ENCODE assay signal across 1 cellular context in the genomic region with DNA sequence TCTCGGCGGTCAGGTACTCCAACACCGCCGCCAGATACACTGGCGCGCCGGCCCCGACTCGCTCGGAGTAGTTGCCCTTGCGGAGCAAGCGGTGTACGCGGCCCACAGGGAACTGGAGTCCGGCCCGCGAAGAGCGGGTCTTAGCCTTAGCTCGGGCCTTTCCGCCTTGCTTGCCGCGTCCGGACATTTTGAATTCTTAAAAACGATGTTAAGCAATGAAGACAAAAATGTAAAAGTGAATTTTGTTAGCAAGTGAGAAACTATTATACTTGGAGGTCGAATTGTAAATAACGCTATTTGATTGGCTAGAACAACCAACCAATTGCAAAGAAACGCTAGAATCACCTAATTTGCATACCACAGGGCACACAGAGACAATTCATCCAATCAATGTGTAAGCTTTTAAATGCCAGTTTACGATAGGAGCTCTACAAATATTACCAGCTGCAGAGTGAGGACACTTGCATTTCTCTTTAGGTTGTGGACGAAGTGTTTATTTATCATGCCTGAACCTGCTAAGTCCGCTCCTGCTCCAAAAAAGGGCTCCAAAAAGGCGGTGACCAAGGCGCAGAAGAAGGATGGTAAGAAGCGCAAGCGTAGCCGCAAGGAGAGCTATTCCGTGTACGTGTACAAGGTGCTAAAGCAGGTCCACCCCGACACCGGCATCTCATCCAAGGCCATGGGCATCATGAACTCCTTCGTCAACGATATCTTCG.
A peak's percentile ranks its signal among the peaks of the same experiment; 100 is the strongest.
TF ChIP-seq lines count a peak whose summit lies in the region.

No MANE protein-coding gene starts in this region.

TF ChIP-seq in GM12878, 131 proteins besides CTCF, POLR2A, EP300 and RAD21 (continued from another document):
- TF ChIP-seq SKIL (IDR thresholded peaks at IDR 0.05; ENCODE audit: low read depth, poor library complexity, severe bottlenecking) (peak; percentile 72), ETV6 (conservative IDR thresholded peaks at IDR 0.05 in 1 of 2, IDR thresholded peaks at IDR 0.05 in 1 of 2; ENCODE audit: borderline replicate concordance in 1 of 2, low read depth in 1 of 2) (no peak), BHLHE40 (IDR thresholded peaks at IDR 0.05; ENCODE audit: borderline replicate concordance in 1 of 2, low read depth in 2 of 2, low read length in 1 of 2) (no peak), SMAD5 (IDR thresholded peaks at IDR 0.05; ENCODE audit: low read depth) (peak; percentile 97), GATAD2B (conservative IDR thresholded peaks at IDR 0.05; ENCODE audit: low read depth) (no peak), TBL1XR1 (IDR thresholded peaks at IDR 0.05; ENCODE audit: low read depth, low read length) (no peak), CREM (IDR thresholded peaks at IDR 0.05; ENCODE audit: low read depth) (peak; percentile 59), SIN3A (IDR thresholded peaks at IDR 0.05; ENCODE audit: low read depth, low read length) (no peak; the same call in 1 of the 2 replicates), CBX5 (IDR thresholded peaks at IDR 0.05; ENCODE audit: low read depth) (peak; percentile 18; the same call in 1 of the 2 replicates), HDAC6 (IDR thresholded peaks at IDR 0.05; ENCODE audit: unreplicated experiment) (no peak), FOS (IDR thresholded peaks at IDR 0.05; ENCODE audit: borderline replicate concordance, extremely low read depth, insufficient read length) (peak; percentile 83), SP1 (IDR thresholded peaks at IDR 0.05; ENCODE audit: low read depth, low read length) (peak; percentile 89), SMAD1 (IDR thresholded peaks at IDR 0.05; ENCODE audit: low read depth, partially characterized antibody) (peak; percentile 97), SMARCA5 (IDR thresholded peaks at IDR 0.05) (0 out of 2 replicates have a peak, but pooled peaks have one; percentile 18), BCL11A (IDR thresholded peaks at IDR 0.05; ENCODE audit: low read depth, low read length) (no peak), ZNF687 (IDR thresholded peaks at IDR 0.05) (peak; percentile 82), ZNF217 (IDR thresholded peaks at IDR 0.05) (peak; percentile 55; the same call in 1 of the 2 replicates), NBN (IDR thresholded peaks at IDR 0.05) (peak; percentile 55), JUND (IDR thresholded peaks at IDR 0.05; ENCODE audit: low read depth, low read length) (no peak), RUNX3 (IDR thresholded peaks at IDR 0.05; ENCODE audit: low read length) (peak; percentile 79), MXI1 (IDR thresholded peaks at IDR 0.05; ENCODE audit: low read depth, low read length) (0 out of 2 replicates have a peak, but pooled peaks have one; percentile 37), HCFC1 (IDR thresholded peaks at IDR 0.05; ENCODE audit: low read length) (peak; percentile 21; the same call in 1 of the 2 replicates), BRCA1 (IDR thresholded peaks at IDR 0.05; ENCODE audit: low read depth, low read length) (no peak)
- TF ChIP-seq, protein P1, sequence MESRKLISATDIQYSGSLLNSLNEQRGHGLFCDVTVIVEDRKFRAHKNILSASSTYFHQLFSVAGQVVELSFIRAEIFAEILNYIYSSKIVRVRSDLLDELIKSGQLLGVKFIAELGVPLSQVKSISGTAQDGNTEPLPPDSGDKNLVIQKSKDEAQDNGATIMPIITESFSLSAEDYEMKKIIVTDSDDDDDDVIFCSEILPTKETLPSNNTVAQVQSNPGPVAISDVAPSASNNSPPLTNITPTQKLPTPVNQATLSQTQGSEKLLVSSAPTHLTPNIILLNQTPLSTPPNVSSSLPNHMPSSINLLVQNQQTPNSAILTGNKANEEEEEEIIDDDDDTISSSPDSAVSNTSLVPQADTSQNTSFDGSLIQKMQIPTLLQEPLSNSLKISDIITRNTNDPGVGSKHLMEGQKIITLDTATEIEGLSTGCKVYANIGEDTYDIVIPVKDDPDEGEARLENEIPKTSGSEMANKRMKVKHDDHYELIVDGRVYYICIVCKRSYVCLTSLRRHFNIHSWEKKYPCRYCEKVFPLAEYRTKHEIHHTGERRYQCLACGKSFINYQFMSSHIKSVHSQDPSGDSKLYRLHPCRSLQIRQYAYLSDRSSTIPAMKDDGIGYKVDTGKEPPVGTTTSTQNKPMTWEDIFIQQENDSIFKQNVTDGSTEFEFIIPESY (IDR thresholded peaks at IDR 0.05), result 0 out of 2 replicates have a peak, but pooled peaks have one; percentile 62
- TF ChIP-seq, protein P2, sequence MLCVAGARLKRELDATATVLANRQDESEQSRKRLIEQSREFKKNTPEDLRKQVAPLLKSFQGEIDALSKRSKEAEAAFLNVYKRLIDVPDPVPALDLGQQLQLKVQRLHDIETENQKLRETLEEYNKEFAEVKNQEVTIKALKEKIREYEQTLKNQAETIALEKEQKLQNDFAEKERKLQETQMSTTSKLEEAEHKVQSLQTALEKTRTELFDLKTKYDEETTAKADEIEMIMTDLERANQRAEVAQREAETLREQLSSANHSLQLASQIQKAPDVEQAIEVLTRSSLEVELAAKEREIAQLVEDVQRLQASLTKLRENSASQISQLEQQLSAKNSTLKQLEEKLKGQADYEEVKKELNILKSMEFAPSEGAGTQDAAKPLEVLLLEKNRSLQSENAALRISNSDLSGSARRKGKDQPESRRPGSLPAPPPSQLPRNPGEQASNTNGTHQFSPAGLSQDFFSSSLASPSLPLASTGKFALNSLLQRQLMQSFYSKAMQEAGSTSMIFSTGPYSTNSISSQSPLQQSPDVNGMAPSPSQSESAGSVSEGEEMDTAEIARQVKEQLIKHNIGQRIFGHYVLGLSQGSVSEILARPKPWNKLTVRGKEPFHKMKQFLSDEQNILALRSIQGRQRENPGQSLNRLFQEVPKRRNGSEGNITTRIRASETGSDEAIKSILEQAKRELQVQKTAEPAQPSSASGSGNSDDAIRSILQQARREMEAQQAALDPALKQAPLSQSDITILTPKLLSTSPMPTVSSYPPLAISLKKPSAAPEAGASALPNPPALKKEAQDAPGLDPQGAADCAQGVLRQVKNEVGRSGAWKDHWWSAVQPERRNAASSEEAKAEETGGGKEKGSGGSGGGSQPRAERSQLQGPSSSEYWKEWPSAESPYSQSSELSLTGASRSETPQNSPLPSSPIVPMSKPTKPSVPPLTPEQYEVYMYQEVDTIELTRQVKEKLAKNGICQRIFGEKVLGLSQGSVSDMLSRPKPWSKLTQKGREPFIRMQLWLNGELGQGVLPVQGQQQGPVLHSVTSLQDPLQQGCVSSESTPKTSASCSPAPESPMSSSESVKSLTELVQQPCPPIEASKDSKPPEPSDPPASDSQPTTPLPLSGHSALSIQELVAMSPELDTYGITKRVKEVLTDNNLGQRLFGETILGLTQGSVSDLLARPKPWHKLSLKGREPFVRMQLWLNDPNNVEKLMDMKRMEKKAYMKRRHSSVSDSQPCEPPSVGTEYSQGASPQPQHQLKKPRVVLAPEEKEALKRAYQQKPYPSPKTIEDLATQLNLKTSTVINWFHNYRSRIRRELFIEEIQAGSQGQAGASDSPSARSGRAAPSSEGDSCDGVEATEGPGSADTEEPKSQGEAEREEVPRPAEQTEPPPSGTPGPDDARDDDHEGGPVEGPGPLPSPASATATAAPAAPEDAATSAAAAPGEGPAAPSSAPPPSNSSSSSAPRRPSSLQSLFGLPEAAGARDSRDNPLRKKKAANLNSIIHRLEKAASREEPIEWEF (IDR thresholded peaks at IDR 0.05; ENCODE audit: insufficient replicate concordance, low read depth, low read length), result no peak
- TF ChIP-seq, protein P3, sequence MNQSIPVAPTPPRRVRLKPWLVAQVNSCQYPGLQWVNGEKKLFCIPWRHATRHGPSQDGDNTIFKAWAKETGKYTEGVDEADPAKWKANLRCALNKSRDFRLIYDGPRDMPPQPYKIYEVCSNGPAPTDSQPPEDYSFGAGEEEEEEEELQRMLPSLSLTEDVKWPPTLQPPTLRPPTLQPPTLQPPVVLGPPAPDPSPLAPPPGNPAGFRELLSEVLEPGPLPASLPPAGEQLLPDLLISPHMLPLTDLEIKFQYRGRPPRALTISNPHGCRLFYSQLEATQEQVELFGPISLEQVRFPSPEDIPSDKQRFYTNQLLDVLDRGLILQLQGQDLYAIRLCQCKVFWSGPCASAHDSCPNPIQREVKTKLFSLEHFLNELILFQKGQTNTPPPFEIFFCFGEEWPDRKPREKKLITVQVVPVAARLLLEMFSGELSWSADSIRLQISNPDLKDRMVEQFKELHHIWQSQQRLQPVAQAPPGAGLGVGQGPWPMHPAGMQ (IDR thresholded peaks at IDR 0.05; ENCODE audit: borderline replicate concordance), result no peak
- TF ChIP-seq, protein P4, sequence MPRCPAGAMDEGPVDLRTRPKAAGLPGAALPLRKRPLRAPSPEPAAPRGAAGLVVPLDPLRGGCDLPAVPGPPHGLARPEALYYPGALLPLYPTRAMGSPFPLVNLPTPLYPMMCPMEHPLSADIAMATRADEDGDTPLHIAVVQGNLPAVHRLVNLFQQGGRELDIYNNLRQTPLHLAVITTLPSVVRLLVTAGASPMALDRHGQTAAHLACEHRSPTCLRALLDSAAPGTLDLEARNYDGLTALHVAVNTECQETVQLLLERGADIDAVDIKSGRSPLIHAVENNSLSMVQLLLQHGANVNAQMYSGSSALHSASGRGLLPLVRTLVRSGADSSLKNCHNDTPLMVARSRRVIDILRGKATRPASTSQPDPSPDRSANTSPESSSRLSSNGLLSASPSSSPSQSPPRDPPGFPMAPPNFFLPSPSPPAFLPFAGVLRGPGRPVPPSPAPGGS (IDR thresholded peaks at IDR 0.05; ENCODE audit: borderline replicate concordance, insufficient read depth, low read depth, low read length, poor library complexity, severe bottlenecking), result no peak
- TF ChIP-seq, protein P5, sequence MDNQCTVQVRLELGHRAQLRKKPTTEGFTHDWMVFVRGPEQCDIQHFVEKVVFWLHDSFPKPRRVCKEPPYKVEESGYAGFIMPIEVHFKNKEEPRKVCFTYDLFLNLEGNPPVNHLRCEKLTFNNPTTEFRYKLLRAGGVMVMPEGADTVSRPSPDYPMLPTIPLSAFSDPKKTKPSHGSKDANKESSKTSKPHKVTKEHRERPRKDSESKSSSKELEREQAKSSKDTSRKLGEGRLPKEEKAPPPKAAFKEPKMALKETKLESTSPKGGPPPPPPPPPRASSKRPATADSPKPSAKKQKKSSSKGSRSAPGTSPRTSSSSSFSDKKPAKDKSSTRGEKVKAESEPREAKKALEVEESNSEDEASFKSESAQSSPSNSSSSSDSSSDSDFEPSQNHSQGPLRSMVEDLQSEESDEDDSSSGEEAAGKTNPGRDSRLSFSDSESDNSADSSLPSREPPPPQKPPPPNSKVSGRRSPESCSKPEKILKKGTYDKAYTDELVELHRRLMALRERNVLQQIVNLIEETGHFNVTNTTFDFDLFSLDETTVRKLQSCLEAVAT (IDR thresholded peaks at IDR 0.05), result 0 out of 2 replicates have a peak, but pooled peaks have one; percentile 90
